ENCODE assay signal across 18 cellular contexts in the genomic region with DNA sequence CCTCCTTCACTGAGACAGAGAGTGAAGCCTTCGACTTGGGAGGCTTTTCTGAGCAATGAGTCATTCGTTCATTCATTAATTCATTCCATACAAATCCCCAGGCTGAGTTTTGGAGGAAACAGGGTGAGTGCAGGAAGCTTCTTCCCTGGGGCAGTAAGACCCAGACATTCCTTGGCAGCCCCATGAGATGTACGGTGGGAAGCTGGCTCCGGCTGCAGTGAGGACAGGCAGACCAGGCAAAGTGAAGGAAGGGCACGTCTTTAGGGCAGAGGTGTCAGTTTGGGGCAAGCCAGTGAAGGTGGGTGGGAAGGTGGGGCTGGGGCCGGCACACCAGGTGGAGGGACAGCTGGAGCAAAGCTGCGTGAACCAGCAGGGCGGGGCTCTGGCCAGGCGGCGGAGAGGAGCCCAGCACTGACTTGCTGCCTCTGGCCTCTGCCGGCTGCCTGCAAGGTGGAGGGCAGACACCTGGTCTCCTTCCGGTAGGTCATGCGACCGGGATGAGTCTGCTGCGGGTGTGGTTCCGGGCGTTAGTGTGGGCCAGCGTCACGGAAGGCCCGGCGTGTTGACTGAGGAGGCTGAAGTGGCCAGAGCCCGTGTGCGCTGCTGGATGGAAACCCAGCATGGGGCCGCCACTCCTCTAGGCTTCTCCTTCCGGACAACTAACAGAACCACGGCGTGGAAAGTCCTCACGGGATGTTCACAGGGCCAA. TPM values are rescaled to one million over a fixed set of nuclear protein-coding genes. Genes with fewer than 3 reads are reported as not detected.
DNase-seq lines count a peak whose midpoint lies in the region; ATAC-seq, FAIRE-seq and TF ChIP-seq lines count a peak whose summit lies in the region.
"Had no signal": no experiment of that assay in that cellular context is flagged by ENCODE, and none has a peak within 500 bp of the region (broad histone marks: within the 10 kb centered on the region; RNA-seq: fewer than 3 reads in every experiment).

No MANE protein-coding gene starts in this region.

- H3K27ac Mint-ChIP-seq in activated B cell treated with CpG ODN at 0.5 μM for 24 hours, result peak overlapping the region; percentile 41
- H3K27ac Mint-ChIP-seq in effector memory CD8-positive, alpha-beta T cell, result no peak overlapping the region

- H3K4me1 Mint-ChIP-seq in activated B cell treated with CpG ODN at 0.5 μM for 24 hours, result no peaks in the 10 kb centered on the region
- peaks cover 5 to 7% of the 10 kb centered on the region in 2 donors for H3K4me1 Mint-ChIP-seq in effector memory CD8-positive, alpha-beta T cell (ENCODE audit: low read depth in 2 of 2)

- H3K9me3 ChIP-seq in HepG2 (ENCODE audit: low read length), result no peaks in the 10 kb centered on the region
- no peaks in the 10 kb centered on the region for H3K9me3 ChIP-seq in right lobe of liver
- no peaks in the 10 kb centered on the region for H3K9me3 ChIP-seq in kidney (ENCODE audit: control insufficient read depth in 1 of 2, low read length in 2 of 2)
- H3K9me3 ChIP-seq: HAP-1 had no signal

- no peaks in the 10 kb centered on the region for H3K36me3 ChIP-seq in HepG2 (replicated peaks in 1 of 2; ENCODE audit: control insufficient read depth in 1 of 2, insufficient read depth in 2 of 2, low read length in 2 of 2)
- no peaks in the 10 kb centered on the region for H3K36me3 ChIP-seq in right lobe of liver
- H3K36me3 ChIP-seq in kidney (ENCODE audit: control insufficient read depth in 1 of 2, insufficient read depth in 2 of 2, low read length in 2 of 2), result no peaks in the 10 kb centered on the region
- H3K36me3 ChIP-seq: HAP-1 had no signal

- no peak for TF ChIP-seq EP300 in HepG2 (IDR thresholded peaks at IDR 0.05; ENCODE audit: low read depth in 2 of 2, low read length in 2 of 2)
- no peak for TF ChIP-seq EP300 in HepG2 (CRISPR knock-in tag; IDR thresholded peaks at IDR 0.05; ENCODE audit: borderline replicate concordance)

- 3% methylated on average over 10 of the region's 28 CpGs for WGBS in HepG2 (ENCODE audit: low lambda C conversion rate)
- 35% methylated on average over 4 of the region's 28 CpGs for WGBS in right lobe of liver (ENCODE audit: insufficient coverage, low coverage, low lambda C conversion rate, missing lambda C conversion rate)

- no TSS peak for BruUV-seq in HepG2 (replicated peaks; lab: Mats Ljungman, UMichigan)

- no peak overlapping the region for H3K4me3 Mint-ChIP-seq in activated B cell treated with CpG ODN at 0.5 μM for 24 hours
- H3K4me3 Mint-ChIP-seq in effector memory CD8-positive, alpha-beta T cell, result no peak overlapping the region

- H3K27ac ChIP-seq in HepG2 (ENCODE audit: extremely low read length, insufficient read depth, low read length), result no peak overlapping the region
- H3K27ac ChIP-seq in right lobe of liver, result no peak overlapping the region
- no peak overlapping the region for H3K27ac ChIP-seq in kidney (ENCODE audit: low read depth in 2 of 2, low read length in 2 of 2)
- H3K27ac ChIP-seq: HL-60, PC-9, SK-N-MC had no signal

- CTCF ChIA-PET in HepG2 (lab: Yijun Ruan, JAX; ENCODE audit: low intra/inter-chr PET ratio, low total read pairs), result no interaction called here
- CTCF ChIA-PET in activated B cell treated with CpG ODN at 0.5 μM for 24 hours (lab: Charles Lee), result no interaction called here

- H3K36me3 Mint-ChIP-seq in activated B cell treated with CpG ODN at 0.5 μM for 24 hours (ENCODE audit: low read depth), result no peaks in the 10 kb centered on the region
- H3K36me3 Mint-ChIP-seq in effector memory CD8-positive, alpha-beta T cell (ENCODE audit: insufficient read depth), result peaks cover 3% of the 10 kb centered on the region

- H3K9me3 Mint-ChIP-seq in activated B cell treated with CpG ODN at 0.5 μM for 24 hours, result no peaks in the 10 kb centered on the region
- H3K9me3 Mint-ChIP-seq in effector memory CD8-positive, alpha-beta T cell, result no peaks in the 10 kb centered on the region

- in situ Hi-C loops in HepG2 (cut with HindIII; ENCODE audit: extremely low pct_ligation_motif_present, low pct_unique_long_range_greater_than_20kb), result no loop called here

- H4K20me1 ChIP-seq in HepG2 (ENCODE audit: insufficient read depth, low read length), result no peaks in the 10 kb centered on the region

- no peak overlapping the region for H3K4me2 ChIP-seq in HepG2 (ENCODE audit: low read depth, low read length)
- H3K4me2 ChIP-seq: PC-9 had no signal

- TF ChIP-seq POLR2A in HepG2 (IDR thresholded peaks at IDR 0.05; ENCODE audit: insufficient read depth in 1 of 2, low read depth in 2 of 2, low read length in 2 of 2), result no peak
- no peak for TF ChIP-seq POLR2A in right lobe of liver (IDR thresholded peaks at IDR 0.05)

- H3K27me3 ChIP-seq in HepG2 (ENCODE audit: control insufficient read depth in 1 of 2, insufficient read depth in 2 of 2, low read length in 2 of 2) (peaks cover 16 to 81% of the 10 kb centered on the region in 2 experiments; a peak in 4 of 5 replicates), right lobe of liver (no peaks in the 10 kb centered on the region)

- H3K4me3 ChIP-seq in HepG2 (replicated peaks in 1 of 3; ENCODE audit: insufficient read depth in 1 of 3, low read depth in 2 of 3, low read length in 3 of 3) (no peak overlapping the region), right lobe of liver (no peak overlapping the region), kidney (ENCODE audit: low read length in 2 of 2) (no peak overlapping the region)
- H3K4me3 ChIP-seq: HAP-1, PC-9, SK-N-MC had no signal

- H3K4me1 ChIP-seq in HepG2 (ENCODE audit: insufficient read depth, low read length) (no peaks in the 10 kb centered on the region), right lobe of liver (no peaks in the 10 kb centered on the region), kidney (ENCODE audit: control insufficient read depth in 1 of 2, insufficient read depth in 1 of 2, low read depth in 1 of 2, low read length in 2 of 2) (no peaks in the 10 kb centered on the region)
- H3K4me1 ChIP-seq: HAP-1 had no signal

- POLR2A ChIA-PET in HepG2 (lab: Yijun Ruan, JAX) (no interaction called here), activated B cell treated with CpG ODN at 0.5 μM for 24 hours (lab: Charles Lee) (no interaction called here)

- no peak overlapping the region for H2AFZ ChIP-seq in HepG2 (ENCODE audit: low read length)
- H2AFZ ChIP-seq: PC-9 had no signal

- FAIRE-seq in HepG2 (lab: Jason Lieb, UNC), result no peak
- FAIRE-seq in kidney (lab: Jason Lieb, UNC), result no peak
- FAIRE-seq: GM19239, HTR-8/SVneo had no signal

- TF ChIP-seq RAD21 in HepG2 (CRISPR knock-in tag; IDR thresholded peaks at IDR 0.05), result no peak

- no peak for DNase-seq in HepG2 (ENCODE audit: low spot score)
- no peak for DNase-seq in right lobe of liver
- DNase-seq in activated B cell treated with CpG ODN at 0.5 μM for 24 hours, result no peak
- peak; percentile 63 for DNase-seq in kidney
- no peak for DNase-seq in iPS-NIHi7 (ENCODE audit: extremely low spot score)
- no peak for DNase-seq in effector memory CD8-positive, alpha-beta T cell
- DNase-seq: DMS 273 treated with DMSO at 0.1 percent for 48 hours, EL, NCI-H1105 treated with DMSO at 0.1 percent for 48 hours, NCI-H774, PC-9 had no signal

- intact Hi-C loops in HepG2 (cut with micrococcal nuclease; ENCODE audit: unreplicated experiment), result no loop called here
- intact Hi-C loops in right lobe of liver (cut with DNase I), result no loop called here
- intact Hi-C loops in activated B cell treated with CpG ODN at 0.5 μM for 24 hours (cut with micrococcal nuclease), result no loop called here
- intact Hi-C loops in kidney (cut with DNase I), result no loop called here

- peaks cover 35% of the 10 kb centered on the region for H3K27me3 Mint-ChIP-seq in activated B cell treated with CpG ODN at 0.5 μM for 24 hours
- H3K27me3 Mint-ChIP-seq in effector memory CD8-positive, alpha-beta T cell, result peaks cover 56 to 97% of the 10 kb centered on the region in 2 donors

- H3K9ac ChIP-seq in HepG2 (ENCODE audit: insufficient read depth, low read depth, low read length) (no peak overlapping the region), kidney (ENCODE audit: low read length in 2 of 2) (no peak overlapping the region)

- no peaks in the 10 kb centered on the region for H3K79me2 ChIP-seq in HepG2 (ENCODE audit: insufficient read depth, low read length)

- no peak for TF ChIP-seq CTCF in HepG2 (CRISPR knock-in tag; IDR thresholded peaks at IDR 0.05)
- TF ChIP-seq CTCF in right lobe of liver (IDR thresholded peaks at IDR 0.05), result no peak
- TF ChIP-seq CTCF in activated B cell treated with CpG ODN at 0.5 μM for 24 hours (IDR thresholded peaks at IDR 0.05), result no peak
- TF ChIP-seq CTCF in kidney (IDR thresholded peaks at IDR 0.05; ENCODE audit: borderline replicate concordance, extremely low read depth, insufficient read depth), result no peak

- ATAC-seq in HepG2, result no peak
- ATAC-seq in right lobe of liver, result no peak
- ATAC-seq in activated B cell treated with CpG ODN at 0.5 μM for 24 hours (ENCODE audit: low read depth), result no peak
- ATAC-seq in effector memory CD8-positive, alpha-beta T cell (replicated peaks), result no peak
- no peak for ATAC-seq in HG03045 (IDR thresholded peaks at IDR 0.05; ENCODE audit: unreplicated experiment)

RNA-seq across cellular contexts. Expression of a gene that starts 16.6 kb away (rescaled TPM):
- total RNA-seq in HepG2 (2016; rRNA removed; fragmentation: Illumina TruSeq; extraction: Trizol) (not detected in 2 replicates), right lobe of liver (1 to 10 TPM; 1.1 to 5.9 (median 3.5) TPM), activated B cell treated with CpG ODN at 0.5 μM for 24 hours (not detected in 2 replicates), kidney (33.7 TPM)
- not detected in 2 replicates for total RNA-seq in HepG2 (2016; cell fraction: cytosol; rRNA removed; fragmentation: Illumina TruSeq; extraction: Trizol; ENCODE audit: low read depth)
- total RNA-seq in HepG2 (2016; cell fraction: insoluble cytoplasmic fraction; rRNA removed; fragmentation: Illumina TruSeq; extraction: Trizol), result not detected in 2 replicates
- not detected in 2 replicates for total RNA-seq in HepG2 (2016; cell fraction: membrane; rRNA removed; fragmentation: Illumina TruSeq; extraction: Trizol)
- not detected in 2 replicates for total RNA-seq in HepG2 (2016; cell fraction: nucleus; rRNA removed; fragmentation: Illumina TruSeq; extraction: Trizol)
- polyA plus RNA-seq in HepG2 (2011; rRNA removed) (0.03 TPM in 1 of 2 replicates, not detected in the other), kidney (ENCODE audit: insufficient read depth, low read depth, low replicate concordance) (2.9 TPM)
- not detected in 2 replicates for polyA plus RNA-seq in HepG2 (2011; cell fraction: cytosol; rRNA removed)
- polyA plus RNA-seq in HepG2 (2011; cell fraction: nucleus; rRNA removed), result not detected in 2 replicates
- not detected in 2 replicates for polyA plus RNA-seq in HepG2 (2012)
- 0.08 TPM in 1 of 2 replicates, not detected in the other for polyA plus RNA-seq in HepG2 (2016; cell fraction: cytosol; fragmentation: Illumina TruSeq; extraction: Trizol; ENCODE audit: low read depth)
- polyA plus RNA-seq in HepG2 (2016; cell fraction: insoluble cytoplasmic fraction; fragmentation: Illumina TruSeq; extraction: Trizol; ENCODE audit: low read depth), result not detected in 2 replicates
- polyA plus RNA-seq in HepG2 (2016; cell fraction: membrane; fragmentation: Illumina TruSeq; extraction: Trizol; ENCODE audit: low read depth), result not detected in 2 replicates
- not detected in 2 replicates for polyA plus RNA-seq in HepG2 (2016; cell fraction: nucleus; fragmentation: Illumina TruSeq; extraction: Trizol; ENCODE audit: insufficient read depth, low read depth)
- 12.4 TPM in 1 of 2 replicates, not detected in the other for polyA minus RNA-seq in HepG2 (2011; rRNA and poly(A)+ RNA removed; ENCODE audit: low replicate concordance)
- not detected in 2 replicates for polyA minus RNA-seq in HepG2 (2011; cell fraction: cytosol; rRNA and poly(A)+ RNA removed)
- polyA minus RNA-seq in HepG2 (2011; cell fraction: nucleus; rRNA and poly(A)+ RNA removed), result not detected in 2 replicates
- total RNA-seq: LHCN-M2, PC-9 had no signal
